In genomic region chr20:40462600-40462999, GRCh38 we compare ENCODE assay signal across 12 cellular contexts.
"Had no signal": no experiment of that assay in that cellular context is flagged by ENCODE, and none has a peak within 500 bp of the region (broad histone marks: within the 10 kb centered on the region; RNA-seq: fewer than 3 reads in every experiment).

No MANE protein-coding gene starts in this region.

- H3K4me1 ChIP-seq: colonic mucosa, thyroid gland had no signal

- H3K27me3 ChIP-seq: colonic mucosa, ovary, thyroid gland had no signal

- H3K36me3 ChIP-seq: colonic mucosa, ovary, thyroid gland had no signal

- ATAC-seq: activated CD8-positive, alpha-beta T cell treated with anti-CD3 and anti-CD28 coated beads, Interleukin-2, amount 10 ng/mL, durations not matched to agents 7 days and 5 days; left ventricle myocardium superior had no signal

- DNase-seq: activated CD4-positive, alpha-beta T cell treated with anti-CD3 and anti-CD28 coated beads for 48 hours; activated CD8-positive, alpha-beta T cell treated with anti-CD3 and anti-CD28 coated beads, Interleukin-2, amount 10 ng/mL, durations not matched to agents 7 days and 5 days; activated naive CD4-positive, alpha-beta T cell treated with anti-CD3 and anti-CD28 coated beads for 36 hours; colonic mucosa; effector CD4-positive, alpha-beta T cell; left ventricle myocardium superior; mesenchymal stem cell; ovary; retina; T1000; thyroid gland had no signal

- H3K9me3 ChIP-seq: colonic mucosa, ovary, thyroid gland had no signal

- H3K4me3 ChIP-seq: colonic mucosa, ovary, thyroid gland had no signal

- H3K27ac ChIP-seq: colonic mucosa, epithelial cell of prostate, ovary, thyroid gland had no signal
